ENCODE assay signal across 1 cellular context in genomic region chr12:52007158-52007921, GRCh38.
TF ChIP-seq lines count a peak whose summit lies in the region.

No MANE protein-coding gene starts in this region.

TF ChIP-seq in WTC11, 78 proteins besides CTCF, POLR2A, EP300 and RAD21 (continued from another document):
- TF ChIP-seq E2F5 (CRISPR knock-in tag; IDR thresholded peaks at IDR 0.05) (0 out of 2 replicates have a peak, but pooled peaks have one; percentile 46), USF2 (CRISPR knock-in tag; IDR thresholded peaks at IDR 0.05) (0 out of 2 replicates have a peak, but pooled peaks have one; percentile 14), STAT6 (CRISPR knock-in tag; conservative IDR thresholded peaks at IDR 0.05; ENCODE audit: low read depth) (no peak), GABPB1 (CRISPR knock-in tag; IDR thresholded peaks at IDR 0.05) (no peak), PRRX2 (CRISPR knock-in tag; IDR thresholded peaks at IDR 0.05) (no peak), AFF4 (CRISPR knock-in tag; IDR thresholded peaks at IDR 0.05; ENCODE audit: borderline replicate concordance) (no peak), ZBTB21 (CRISPR knock-in tag; IDR thresholded peaks at IDR 0.05; ENCODE audit: borderline replicate concordance) (no peak), ZNF396 (CRISPR knock-in tag; IDR thresholded peaks at IDR 0.05; ENCODE audit: borderline replicate concordance) (no peak), RELA (CRISPR knock-in tag; IDR thresholded peaks at IDR 0.05; ENCODE audit: borderline replicate concordance) (0 out of 2 replicates have a peak, but pooled peaks have one; percentile 24), SOX15 (CRISPR knock-in tag; IDR thresholded peaks at IDR 0.05) (no peak), ZNF263 (CRISPR knock-in tag; IDR thresholded peaks at IDR 0.05; ENCODE audit: low read depth) (no peak), NR3C1 (CRISPR knock-in tag; conservative IDR thresholded peaks at IDR 0.05; ENCODE audit: low read depth) (0 out of 2 replicates have a peak, but pooled peaks have one; percentile 73), TP53 (CRISPR knock-in tag; IDR thresholded peaks at IDR 0.05) (no peak), USF1 (CRISPR knock-in tag; IDR thresholded peaks at IDR 0.05) (no peak), ZNF317 (CRISPR knock-in tag; IDR thresholded peaks at IDR 0.05; ENCODE audit: borderline replicate concordance, low read depth) (no peak), CBFB (CRISPR knock-in tag; IDR thresholded peaks at IDR 0.05; ENCODE audit: low read depth) (no peak), ZNF121 (CRISPR knock-in tag; IDR thresholded peaks at IDR 0.05) (no peak), ATF1 (CRISPR knock-in tag; IDR thresholded peaks at IDR 0.05) (no peak), ETV6 (CRISPR knock-in tag; IDR thresholded peaks at IDR 0.05) (no peak), NR2C2 (CRISPR knock-in tag; IDR thresholded peaks at IDR 0.05) (no peak), ZBTB43 (CRISPR knock-in tag; IDR thresholded peaks at IDR 0.05) (no peak), ZNF671 (CRISPR knock-in tag; IDR thresholded peaks at IDR 0.05) (no peak)
